In genomic region chr5:119356384-119357188, GRCh38 we compare ENCODE assay signal across 8 cellular contexts. TPM values are rescaled to one million over a fixed set of nuclear protein-coding genes. Genes with fewer than 3 reads are reported as not detected.
DNase-seq lines count a peak whose midpoint lies in the region; TF ChIP-seq lines count a peak whose summit lies in the region.

No MANE protein-coding gene starts in this region.

- intact Hi-C loops in PC-9 (cut with micrococcal nuclease; ENCODE audit: unreplicated experiment) = loop anchor here (1.0 to 5.0 kb wide), 4 partner anchors 34 to 88 kb away; no protein-coding TSS in a partner anchor

- H3K36me3 ChIP-seq in H7 (replicated peaks; ENCODE audit: control insufficient read depth, insufficient read depth, low read length) (no peaks in the 10 kb centered on the region), PC-9 (ENCODE audit: low read depth) (no peaks in the 10 kb centered on the region), esophagus (ENCODE audit: control insufficient read depth in 2 of 2, insufficient read depth in 2 of 2, low read length in 1 of 2) (no peaks in the 10 kb centered on the region), neuronal stem cell (replicated peaks in 1 of 2; ENCODE audit: control insufficient read depth in 2 of 2, insufficient read depth in 2 of 2, low read length in 2 of 2) (no peaks in the 10 kb centered on the region)

- H3K27me3 ChIP-seq in H7 (ENCODE audit: control insufficient read depth, insufficient read depth, low read length) (peaks cover 7% of the 10 kb centered on the region; the same call in 1 of the 2 replicates), PC-9 (ENCODE audit: insufficient read depth, low read depth) (no peaks in the 10 kb centered on the region), esophagus (ENCODE audit: control insufficient read depth in 1 of 2, insufficient read depth in 2 of 2, low read length in 2 of 2) (no peaks in the 10 kb centered on the region), neuronal stem cell (ENCODE audit: control insufficient read depth in 3 of 3, insufficient read depth in 3 of 3, low read depth in 1 of 3, low read length in 3 of 3) (peaks cover 0 to 6% (median 0%) of the 10 kb centered on the region in 3 experiments)

- H3K14ac ChIP-seq in neuronal stem cell (ENCODE audit: low read length) = no peak overlapping the region

- peaks cover 56% of the 10 kb centered on the region for H3K79me2 ChIP-seq in PC-9 (ENCODE audit: low read depth)

- H2BK5ac ChIP-seq in neuronal stem cell (ENCODE audit: low read length) = no peak overlapping the region

- DNase-seq in H7 (no peak), PC-9 (no peak), neuronal stem cell (ENCODE audit: low spot score) (no peak), retina (no peak), occipital lobe (lab: John Stamatoyannopoulos, UW) (no peak)
- DNase-seq in stimulated activated naive CD4-positive, alpha-beta T cell (lab: John Stamatoyannopoulos, UW) = no peak
- no peak for DNase-seq in effector CD8-positive, alpha-beta T cell (lab: John Stamatoyannopoulos, UW)

- H2AFZ ChIP-seq in PC-9 (peak overlapping the region; percentile 82), neuronal stem cell (ENCODE audit: low read length) (peak overlapping the region; percentile 91)

- WGBS in esophagus, 2 donors = 3 to 20% methylated on average over 9 of the region's 9 CpGs
- WGBS in neuronal stem cell (ENCODE audit: extremely low coverage in 2 of 2, insufficient read length in 2 of 2, insufficient replicate concordance in 1 of 2), 2 donors = no CpG with 5 or more reads among the region's 9 CpGs

- POLR2A ChIA-PET in PC-9 (lab: Charles Lee; ENCODE audit: unreplicated experiment) = interaction anchor here (0.6 to 0.7 kb wide), 3 partner anchors 54 to 286 kb away, joined by 3 to 16 read pairs (median 4); partner anchors contain the start of gene DMXL1

- H3K4me2 ChIP-seq in PC-9 = peak overlapping the region; percentile 99
- peak overlapping the region; percentile 94 for H3K4me2 ChIP-seq in neuronal stem cell (ENCODE audit: insufficient read depth, low read length, poor library complexity, severe bottlenecking)

- H4K20me1 ChIP-seq in PC-9 (ENCODE audit: insufficient read depth) = no peaks in the 10 kb centered on the region

- H4K8ac ChIP-seq in neuronal stem cell (ENCODE audit: low read depth, low read length) = no peak overlapping the region

- H3F3A ChIP-seq in PC-9 (ENCODE audit: insufficient read depth, low read depth) = peaks cover 22% of the 10 kb centered on the region; the same call in 1 of the 2 replicates

- peaks cover 74% of the 10 kb centered on the region for H3K4me1 ChIP-seq in PC-9 (replicated peaks; ENCODE audit: insufficient read depth)
- peaks cover 9 to 13% of the 10 kb centered on the region in 2 donors for H3K4me1 ChIP-seq in esophagus (ENCODE audit: control insufficient read depth in 2 of 2, insufficient read depth in 2 of 2, low read length in 1 of 2)
- H3K4me1 ChIP-seq in neuronal stem cell (ENCODE audit: control insufficient read depth in 2 of 2, insufficient read depth in 1 of 2, low read depth in 1 of 2, low read length in 2 of 2) = peaks cover 5 to 10% of the 10 kb centered on the region in 2 donors

- H3K4ac ChIP-seq in neuronal stem cell (ENCODE audit: low read length) = no peak overlapping the region

- no peaks in the 10 kb centered on the region for H3K9me3 ChIP-seq in PC-9 (ENCODE audit: insufficient read depth, low read depth)
- H3K9me3 ChIP-seq in esophagus (ENCODE audit: control insufficient read depth in 2 of 2, insufficient read depth in 1 of 2, low read depth in 1 of 2, low read length in 1 of 2) = no peaks in the 10 kb centered on the region
- H3K9me3 ChIP-seq in neuronal stem cell (replicated peaks in 1 of 2; ENCODE audit: control insufficient read depth in 2 of 2, insufficient read depth in 1 of 2, low read depth in 1 of 2, low read length in 2 of 2) = no peaks in the 10 kb centered on the region

- H2BK15ac ChIP-seq in neuronal stem cell (ENCODE audit: low read length) = no peak overlapping the region

- peak overlapping the region; percentile 44 for H3K4me3 ChIP-seq in H7 (ENCODE audit: insufficient read depth, low read depth, low read length)
- H3K4me3 ChIP-seq in PC-9 = peak overlapping the region; percentile 96
- peak overlapping the region; percentile 56 to 93 for H3K4me3 ChIP-seq in esophagus (ENCODE audit: low read depth in 1 of 2, low read length in 2 of 2)
- H3K4me3 ChIP-seq in neuronal stem cell (ENCODE audit: low read length in 2 of 2) = peak overlapping the region; percentile 51 to 79

- no peak overlapping the region for H4K91ac ChIP-seq in neuronal stem cell (ENCODE audit: low read depth, low read length, poor library complexity)

- no peak overlapping the region for H3K18ac ChIP-seq in neuronal stem cell (ENCODE audit: low read length)

- no peak overlapping the region for H3K23ac ChIP-seq in neuronal stem cell (ENCODE audit: low read depth, low read length, poor library complexity)

- peak overlapping the region; percentile 78 for H3K27ac ChIP-seq in PC-9
- H3K27ac ChIP-seq in esophagus (ENCODE audit: low read depth in 2 of 2, low read length in 1 of 2) = peak overlapping the region; percentile 78 to 92
- no peak overlapping the region for H3K27ac ChIP-seq in neuronal stem cell (replicated peaks; ENCODE audit: low read length)

- no peaks in the 10 kb centered on the region for H3K9me2 ChIP-seq in PC-9 (ENCODE audit: insufficient read depth)

- H2BK120ac ChIP-seq in neuronal stem cell (ENCODE audit: low read depth, low read length) = no peak overlapping the region

- H2BK12ac ChIP-seq in neuronal stem cell (ENCODE audit: low read length) = no peak overlapping the region

- H3K9ac ChIP-seq in neuronal stem cell (ENCODE audit: low read depth, low read length, poor library complexity) = no peak overlapping the region

- no peak for TF ChIP-seq CTCF in PC-9 (conservative IDR thresholded peaks at IDR 0.05)

- no peak overlapping the region for H2AK5ac ChIP-seq in neuronal stem cell (ENCODE audit: low read depth, low read length)

- H3K79me1 ChIP-seq in neuronal stem cell (ENCODE audit: low read depth, low read length) = no peaks in the 10 kb centered on the region

- BruUV-seq in PC-9 (replicated peaks; lab: Mats Ljungman, UMichigan) = no TSS peak

- CTCF ChIA-PET in PC-9 (lab: Charles Lee) = interaction anchor here (3.5 kb wide), 1 partner anchor 55 kb away, joined by 10 read pairs; no protein-coding TSS in a partner anchor

RNA-seq across cellular contexts. Expression of gene TNFAIP8, which starts 0.8 kb away (rescaled TPM):
- total RNA-seq in H7 (2014; rRNA removed; shearing (Covaris generic)) = 38.6 and 45.8 TPM in 2 replicates
- total RNA-seq in PC-9 (2021) = 15.0 and 16.4 TPM in 2 replicates
- polyA plus RNA-seq in esophagus = 10 to 100 TPM; 11.0 to 16.1 TPM
- 13.5 TPM for polyA plus RNA-seq in neuronal stem cell (2013, experiment 1 of 2)
- polyA plus RNA-seq in neuronal stem cell (2013, experiment 2 of 2) = 13.8 TPM
- 5.0 TPM for total RNA-seq in occipital lobe

Comparison
In these comparisons a context has a peak if more than half of its experiments do, and no peak if none do; other contexts are left out.
1. H3K4me3 ChIP-seq: peak in every context shown above with its lines; median percentile 96 in PC-9; 74 in esophagus; 65 in neuronal stem cell; 44 in H7.